Comparison of ENCODE assay signal across 17 cellular contexts in the genomic region with DNA sequence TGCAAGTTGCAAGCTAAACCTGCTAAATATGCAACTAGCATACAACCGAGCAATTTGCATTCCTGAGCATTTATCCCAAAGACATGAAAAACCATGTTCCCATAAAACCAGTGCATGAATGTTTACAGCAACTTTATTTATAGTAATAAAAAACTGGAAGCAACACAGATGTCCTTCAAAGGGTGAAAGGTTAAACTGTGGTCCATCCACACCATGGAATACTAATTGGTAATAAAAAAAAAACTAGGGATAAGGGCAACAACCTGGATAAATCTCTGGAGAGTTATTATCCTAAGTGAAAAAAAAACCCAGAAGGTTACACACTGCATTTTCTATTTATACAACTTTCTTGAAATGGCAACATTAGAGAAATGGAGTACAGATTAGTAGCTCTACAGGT.
DNase-seq lines count a peak whose midpoint lies in the region; ATAC-seq and TF ChIP-seq lines count a peak whose summit lies in the region.
"Had no signal": no experiment of that assay in that cellular context is flagged by ENCODE, and none has a peak within 500 bp of the region (broad histone marks: within the 10 kb centered on the region; RNA-seq: fewer than 3 reads in every experiment).

No MANE protein-coding gene starts in this region.

- H4K20me1 ChIP-seq in neural cell (ENCODE audit: insufficient read depth), result no peaks in the 10 kb centered on the region
- H4K20me1 ChIP-seq: BLaER1 treated with 17β-estradiol and CSF1 and Interleukin-3, amounts not matched to agents 10 nM and 100 nM had no signal

- WGBS in thyroid gland, 2 donors, result 85 to 93% methylated on average over 1 of the region's 1 CpG

- intact Hi-C loops in cardiac septum (cut with DNase I), result no loop called here
- intact Hi-C loops in thyroid gland (cut with DNase I), result no loop called here
- intact Hi-C loops in left ventricle myocardium superior (cut with micrococcal nuclease), result no loop called here

- no peaks in the 10 kb centered on the region for H3F3A ChIP-seq in neural cell (ENCODE audit: insufficient read depth, low read length, poor library complexity, severe bottlenecking)

- H3K9me3 ChIP-seq in cardiac muscle cell (ENCODE audit: low read depth) (no peaks in the 10 kb centered on the region), neural cell (ENCODE audit: low read length) (no peaks in the 10 kb centered on the region), thyroid gland (no peaks in the 10 kb centered on the region)
- H3K9me3 ChIP-seq: Caco-2 had no signal

- no peak for TF ChIP-seq POLR2A in thyroid gland (IDR thresholded peaks at IDR 0.05)

- no peaks in the 10 kb centered on the region for H3K27me3 ChIP-seq in cardiac muscle cell
- no peaks in the 10 kb centered on the region for H3K27me3 ChIP-seq in neural cell (ENCODE audit: insufficient read depth, low read depth, low read length)
- H3K27me3 ChIP-seq in thyroid gland, result no peaks in the 10 kb centered on the region
- H3K27me3 ChIP-seq: BLaER1 treated with 17β-estradiol and CSF1 and Interleukin-3, amounts not matched to agents 10 nM and 100 nM had no signal

- no peak overlapping the region for H3K9ac ChIP-seq in neural cell (ENCODE audit: low read length)
- H3K9ac ChIP-seq: BLaER1 treated with 17β-estradiol and CSF1 and Interleukin-3, amounts not matched to agents 10 nM and 100 nM; GM23248 had no signal

- H3K79me2 ChIP-seq in neural cell (replicated peaks; ENCODE audit: insufficient read depth, low read length), result no peaks in the 10 kb centered on the region

- no peak overlapping the region for H3K4me2 ChIP-seq in neural cell (ENCODE audit: low read length)
- H3K4me2 ChIP-seq: BLaER1 treated with 17β-estradiol and CSF1 and Interleukin-3, amounts not matched to agents 10 nM and 100 nM had no signal

- in situ Hi-C loops in GM13976 (cut with MboI; ENCODE audit: low sequenced_read_pairs, unreplicated experiment), result no loop called here

- H3K27ac ChIP-seq in cardiac muscle cell (peak overlapping the region; percentile 75), neural cell (ENCODE audit: low read length) (peak overlapping the region; percentile 67), thyroid gland (no peak overlapping the region)
- H3K27ac ChIP-seq: 22Rv1; BLaER1 treated with 17β-estradiol and CSF1 and Interleukin-3, amounts not matched to agents 10 nM and 100 nM; GM23248 had no signal

- no peaks in the 10 kb centered on the region for H3K36me3 ChIP-seq in cardiac muscle cell
- H3K36me3 ChIP-seq in neural cell (ENCODE audit: insufficient read depth, low read length), result no peaks in the 10 kb centered on the region
- no peaks in the 10 kb centered on the region for H3K36me3 ChIP-seq in thyroid gland
- H3K36me3 ChIP-seq: BLaER1 treated with 17β-estradiol and CSF1 and Interleukin-3, amounts not matched to agents 10 nM and 100 nM had no signal

- H3K4me1 ChIP-seq in cardiac muscle cell (ENCODE audit: low read depth), result peaks cover 11% of the 10 kb centered on the region
- no peaks in the 10 kb centered on the region for H3K4me1 ChIP-seq in thyroid gland
- H3K4me1 ChIP-seq: Caco-2 had no signal

- DNase-seq in cardiac muscle cell (ENCODE audit: low read depth in 1 of 2, low spot score in 1 of 2) (no peak), cardiac septum (ENCODE audit: low spot score) (no peak), HCEC 1CT (peak; percentile 15), fibroblast of peridontal ligament (ENCODE audit: extremely low read depth) (peak; percentile 20), thyroid gland (no peak), left ventricle myocardium superior (no peak), GM13976 (ENCODE audit: low spot score) (no peak)
- DNase-seq: Caco-2; CD4-positive, alpha-beta memory T cell; DMS79; GF-D8; GM23248; H7 had no signal

- H3K4me3 ChIP-seq in cardiac muscle cell (no peak overlapping the region), neural cell (ENCODE audit: low read length) (no peak overlapping the region), thyroid gland (replicated peaks in 1 of 3) (no peak overlapping the region)
- H3K4me3 ChIP-seq: BLaER1 treated with 17β-estradiol and CSF1 and Interleukin-3, amounts not matched to agents 10 nM and 100 nM; GM23248 had no signal

- H3K9me2 ChIP-seq in neural cell (ENCODE audit: insufficient read depth, low read length), result no peaks in the 10 kb centered on the region

- TF ChIP-seq CTCF in cardiac muscle cell (IDR thresholded peaks at IDR 0.05; ENCODE audit: low read depth, low read length) (no peak), neural cell (IDR thresholded peaks at IDR 0.05; ENCODE audit: poor library complexity, severe bottlenecking) (no peak), thyroid gland (IDR thresholded peaks at IDR 0.05) (no peak), GM13976 (IDR thresholded peaks at IDR 0.05; ENCODE audit: borderline replicate concordance, control extremely low read depth, extremely low read depth, insufficient read depth, missing control alignments) (no peak)

- ATAC-seq in left ventricle myocardium superior, result no peak
- ATAC-seq: HCT116 had no signal

- no peak for TF ChIP-seq EP300 in neural cell (conservative IDR thresholded peaks at IDR 0.05; ENCODE audit: poor library complexity, severe bottlenecking)

- no peak for TF ChIP-seq RAD21 in neural cell (conservative IDR thresholded peaks at IDR 0.05)

- no peak overlapping the region for H2AFZ ChIP-seq in neural cell (ENCODE audit: low read depth, low read length)
- H2AFZ ChIP-seq: GM23248 had no signal

TF ChIP-seq in neural cell, 6 proteins besides CTCF, POLR2A, EP300 and RAD21:
- TF ChIP-seq TAF1 (IDR thresholded peaks at IDR 0.05; ENCODE audit: low read depth), result no peak
- no peak for TF ChIP-seq POLR2AphosphoS5 (IDR thresholded peaks at IDR 0.05)
- TF ChIP-seq, protein P1, sequence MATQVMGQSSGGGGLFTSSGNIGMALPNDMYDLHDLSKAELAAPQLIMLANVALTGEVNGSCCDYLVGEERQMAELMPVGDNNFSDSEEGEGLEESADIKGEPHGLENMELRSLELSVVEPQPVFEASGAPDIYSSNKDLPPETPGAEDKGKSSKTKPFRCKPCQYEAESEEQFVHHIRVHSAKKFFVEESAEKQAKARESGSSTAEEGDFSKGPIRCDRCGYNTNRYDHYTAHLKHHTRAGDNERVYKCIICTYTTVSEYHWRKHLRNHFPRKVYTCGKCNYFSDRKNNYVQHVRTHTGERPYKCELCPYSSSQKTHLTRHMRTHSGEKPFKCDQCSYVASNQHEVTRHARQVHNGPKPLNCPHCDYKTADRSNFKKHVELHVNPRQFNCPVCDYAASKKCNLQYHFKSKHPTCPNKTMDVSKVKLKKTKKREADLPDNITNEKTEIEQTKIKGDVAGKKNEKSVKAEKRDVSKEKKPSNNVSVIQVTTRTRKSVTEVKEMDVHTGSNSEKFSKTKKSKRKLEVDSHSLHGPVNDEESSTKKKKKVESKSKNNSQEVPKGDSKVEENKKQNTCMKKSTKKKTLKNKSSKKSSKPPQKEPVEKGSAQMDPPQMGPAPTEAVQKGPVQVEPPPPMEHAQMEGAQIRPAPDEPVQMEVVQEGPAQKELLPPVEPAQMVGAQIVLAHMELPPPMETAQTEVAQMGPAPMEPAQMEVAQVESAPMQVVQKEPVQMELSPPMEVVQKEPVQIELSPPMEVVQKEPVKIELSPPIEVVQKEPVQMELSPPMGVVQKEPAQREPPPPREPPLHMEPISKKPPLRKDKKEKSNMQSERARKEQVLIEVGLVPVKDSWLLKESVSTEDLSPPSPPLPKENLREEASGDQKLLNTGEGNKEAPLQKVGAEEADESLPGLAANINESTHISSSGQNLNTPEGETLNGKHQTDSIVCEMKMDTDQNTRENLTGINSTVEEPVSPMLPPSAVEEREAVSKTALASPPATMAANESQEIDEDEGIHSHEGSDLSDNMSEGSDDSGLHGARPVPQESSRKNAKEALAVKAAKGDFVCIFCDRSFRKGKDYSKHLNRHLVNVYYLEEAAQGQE (IDR thresholded peaks at IDR 0.05; ENCODE audit: borderline replicate concordance), result no peak
- TF ChIP-seq MXI1 (conservative IDR thresholded peaks at IDR 0.05; ENCODE audit: poor library complexity, severe bottlenecking), result no peak
- no peak for TF ChIP-seq SMC3 (conservative IDR thresholded peaks at IDR 0.05; ENCODE audit: poor library complexity)
- no peak for TF ChIP-seq EZH2 (IDR thresholded peaks at IDR 0.05; ENCODE audit: borderline replicate concordance, insufficient read depth, low read length, poor library complexity, severe bottlenecking)

Comparison
In these comparisons a context has a peak if more than half of its experiments do, and no peak if none do; other contexts are left out.
1. DNase-seq: peak in HCEC 1CT (single experiment) and fibroblast of peridontal ligament (single experiment); none in cardiac muscle cell (0 of 2), cardiac septum (single experiment), thyroid gland (0 of 2), left ventricle myocardium superior (single experiment) and GM13976 (single experiment).
2. H3K27ac ChIP-seq: peak in cardiac muscle cell (single experiment) and neural cell (single experiment); none in thyroid gland (0 of 3).